ENCODE assay signal across 11 cellular contexts in genomic region chr7:148722340-148723165, GRCh38. TPM values are rescaled to one million over a fixed set of nuclear protein-coding genes. Genes with fewer than 3 reads are reported as not detected.
DNase-seq lines count a peak whose midpoint lies in the region; ATAC-seq and TF ChIP-seq lines count a peak whose summit lies in the region.
"Had no signal": no experiment of that assay in that cellular context is flagged by ENCODE, and none has a peak within 500 bp of the region (broad histone marks: within the 10 kb centered on the region; RNA-seq: fewer than 3 reads in every experiment).

No MANE protein-coding gene starts in this region.

- ATAC-seq in GM23338 = peak; percentile 30; the same call in 2 of the 3 replicates
- peak; percentile 60 for ATAC-seq in mucosa of descending colon
- no peak for ATAC-seq in HG03097 (IDR thresholded peaks at IDR 0.05; ENCODE audit: low FRiP score, unreplicated experiment)
- no peak for ATAC-seq in GM19351 (IDR thresholded peaks at IDR 0.05; ENCODE audit: unreplicated experiment)
- no peak for ATAC-seq in foreskin keratinocyte

- no peak for TF ChIP-seq CTCF in CD14-positive monocyte (IDR thresholded peaks at IDR 0.05)
- TF ChIP-seq CTCF in GM23338 (conservative IDR thresholded peaks at IDR 0.05; ENCODE audit: low read depth in 2 of 2) = no peak
- no peak for TF ChIP-seq CTCF in mucosa of descending colon (IDR thresholded peaks at IDR 0.05)
- no peak for TF ChIP-seq CTCF in foreskin keratinocyte (conservative IDR thresholded peaks at IDR 0.05)

- H3K27me3 ChIP-seq in GM23338 (ENCODE audit: insufficient read depth) (no peaks in the 10 kb centered on the region), foreskin keratinocyte (no peaks in the 10 kb centered on the region)

- H3K36me3 ChIP-seq in GM23338 (ENCODE audit: insufficient read depth) = no peaks in the 10 kb centered on the region
- H3K36me3 ChIP-seq in mucosa of descending colon (ENCODE audit: low read depth) = no peaks in the 10 kb centered on the region

- H3K27ac Mint-ChIP-seq in CD14-positive monocyte = peak overlapping the region in 6 of 7 donors; percentile 20 to 75 (median 53)
- H3K27ac Mint-ChIP-seq in GM23338 = 0 out of 2 replicates have a peak overlapping the region, but pooled peaks have one; percentile 2
- H3K27ac Mint-ChIP-seq in activated naive CD8-positive, alpha-beta T cell = peak overlapping the region; percentile 1
- H3K27ac Mint-ChIP-seq: memory B cell had no signal

- H3K4me3 ChIP-seq in GM23338 = no peak overlapping the region
- no peak overlapping the region for H3K4me3 ChIP-seq in mucosa of descending colon

- H3K36me3 Mint-ChIP-seq in CD14-positive monocyte (peaks cover 0 to 8% of the 10 kb centered on the region in 2 donors), GM23338 (ENCODE audit: low read depth) (peaks cover 4% of the 10 kb centered on the region; the same call in 1 of the 3 replicates)
- H3K36me3 Mint-ChIP-seq in activated naive CD8-positive, alpha-beta T cell = peaks cover 1% of the 10 kb centered on the region

- intact Hi-C loops in CD14-positive monocyte (cut with micrococcal nuclease) (no loop called here), mucosa of descending colon (cut with DNase I, micrococcal nuclease) (no loop called here)

- H3K27me3 Mint-ChIP-seq in CD14-positive monocyte (ENCODE audit: low read depth in 3 of 3) = no peaks in the 10 kb centered on the region
- peaks cover under 1% of the 10 kb centered on the region for H3K27me3 Mint-ChIP-seq in GM23338 (ENCODE audit: insufficient read depth, low read depth, poor library complexity)
- H3K27me3 Mint-ChIP-seq in activated naive CD8-positive, alpha-beta T cell = no peaks in the 10 kb centered on the region
- H3K27me3 Mint-ChIP-seq: memory B cell had no signal

- peak overlapping the region; percentile 21; the same call in 1 of the 2 replicates for H3K4me2 ChIP-seq in GM23338

- peak overlapping the region in 1 of 2 donors; percentile 25 for H3K4me3 Mint-ChIP-seq in CD14-positive monocyte
- no peak overlapping the region for H3K4me3 Mint-ChIP-seq in GM23338
- H3K4me3 Mint-ChIP-seq in activated naive CD8-positive, alpha-beta T cell = peak overlapping the region; percentile 14
- H3K4me3 Mint-ChIP-seq: memory B cell had no signal

- H3K9me3 Mint-ChIP-seq in CD14-positive monocyte (no peaks in the 10 kb centered on the region), GM23338 (no peaks in the 10 kb centered on the region)
- H3K9me3 Mint-ChIP-seq in activated naive CD8-positive, alpha-beta T cell (ENCODE audit: low read depth) = no peaks in the 10 kb centered on the region
- H3K9me3 Mint-ChIP-seq: memory B cell had no signal

- H4K20me1 ChIP-seq in GM23338 (replicated peaks; ENCODE audit: insufficient read depth) = peaks cover 77% of the 10 kb centered on the region

- DNase-seq in CD14-positive monocyte (ENCODE audit: low spot score) (no peak), GM23338 (ENCODE audit: low spot score) (no peak), mucosa of descending colon (no peak), NCI-H446 treated with DMSO at 0.1 percent for 48 hours (lab: John Stamatoyannopoulos, UW) (no peak), foreskin keratinocyte (no peak)
- DNase-seq: activated CD4-positive, alpha-beta T cell treated with anti-CD3 and anti-CD28 coated beads, Interleukin-2, amount 50 U/mL, for 48 hours; cerebellar nuclear complex had no signal

- H3K4me1 ChIP-seq in GM23338 (ENCODE audit: insufficient read depth) (peaks cover 51% of the 10 kb centered on the region), mucosa of descending colon (ENCODE audit: low read depth) (peaks cover 12% of the 10 kb centered on the region), foreskin keratinocyte (peaks cover 6% of the 10 kb centered on the region)

- H3K4me1 Mint-ChIP-seq in CD14-positive monocyte (peaks cover 71% of the 10 kb centered on the region), GM23338 (peaks cover 60% of the 10 kb centered on the region)
- peaks cover 94% of the 10 kb centered on the region for H3K4me1 Mint-ChIP-seq in activated naive CD8-positive, alpha-beta T cell (ENCODE audit: low read depth)

- no peak overlapping the region for H2AFZ ChIP-seq in GM23338

- peaks cover 100% of the 10 kb centered on the region for H3K79me2 ChIP-seq in GM23338 (replicated peaks; ENCODE audit: insufficient read depth)

- H3K27ac ChIP-seq in GM23338 (ENCODE audit: low read depth) = no peak overlapping the region
- no peak overlapping the region for H3K27ac ChIP-seq in foreskin keratinocyte

- H3F3A ChIP-seq in GM23338 (replicated peaks; ENCODE audit: low read depth) = no peaks in the 10 kb centered on the region

- no peaks in the 10 kb centered on the region for H3K9me3 ChIP-seq in mucosa of descending colon

- no peaks in the 10 kb centered on the region for H3K9me2 ChIP-seq in GM23338 (ENCODE audit: insufficient read depth)

TF ChIP-seq in GM23338, 12 proteins besides CTCF, POLR2A, EP300 and RAD21 (continues in another document):
- no peak for TF ChIP-seq EZH2 (IDR thresholded peaks at IDR 0.05; ENCODE audit: low read depth, unreplicated experiment)
- TF ChIP-seq JUNB (IDR thresholded peaks at IDR 0.05; ENCODE audit: unreplicated experiment) = no peak
- no peak for TF ChIP-seq STAT1 (IDR thresholded peaks at IDR 0.05; ENCODE audit: unreplicated experiment)
- TF ChIP-seq ZNF114 (CRISPR knock-in tag; IDR thresholded peaks at IDR 0.05) = no peak
- TF ChIP-seq ETS1 (IDR thresholded peaks at IDR 0.05) = no peak
- TF ChIP-seq EZH2phosphoT487 (IDR thresholded peaks at IDR 0.05; ENCODE audit: unreplicated experiment) = no peak
- TF ChIP-seq POLR2AphosphoS5 (IDR thresholded peaks at IDR 0.05; ENCODE audit: low read depth) = no peak
- TF ChIP-seq REST (IDR thresholded peaks at IDR 0.05; ENCODE audit: unreplicated experiment) = no peak
- no peak for TF ChIP-seq ZNF331 (CRISPR knock-in tag; IDR thresholded peaks at IDR 0.05; ENCODE audit: low read depth)

RNA-seq across cellular contexts. Expression of gene CUL1, which starts 23.9 kb away (rescaled TPM):
- polyA plus RNA-seq in CD14-positive monocyte = 10 to 100 TPM; 23.9 to 32.6 TPM
- total RNA-seq in GM23338 (2014; rRNA removed; shearing (Covaris generic)) = 63.3 and 71.3 TPM in 2 replicates
- polyA plus RNA-seq in GM23338 (2016; fragmentation: Nextera tagmentation; extraction: Ambion mirVana) = 29.0 and 35.6 TPM in 2 replicates
- 10 to 100 TPM; 28.7 to 58.1 (median 33.3) TPM for total RNA-seq in mucosa of descending colon
- total RNA-seq in foreskin keratinocyte = 58.8 and 63.3 TPM in 2 replicates
- 27.4 and 32.7 TPM in 2 replicates for polyA plus RNA-seq in foreskin keratinocyte

Comparison
In these comparisons a context has a peak if more than half of its experiments do, and no peak if none do; other contexts are left out.
1. H3K27ac Mint-ChIP-seq: peak in every context shown above with its lines; median percentile 53 in CD14-positive monocyte; 2 in GM23338; 1 in activated naive CD8-positive, alpha-beta T cell.
2. ATAC-seq: peak in GM23338 (single experiment) and mucosa of descending colon (single experiment); none in HG03097 (single experiment), GM19351 (single experiment) and foreskin keratinocyte (single experiment).